In the genomic region with DNA sequence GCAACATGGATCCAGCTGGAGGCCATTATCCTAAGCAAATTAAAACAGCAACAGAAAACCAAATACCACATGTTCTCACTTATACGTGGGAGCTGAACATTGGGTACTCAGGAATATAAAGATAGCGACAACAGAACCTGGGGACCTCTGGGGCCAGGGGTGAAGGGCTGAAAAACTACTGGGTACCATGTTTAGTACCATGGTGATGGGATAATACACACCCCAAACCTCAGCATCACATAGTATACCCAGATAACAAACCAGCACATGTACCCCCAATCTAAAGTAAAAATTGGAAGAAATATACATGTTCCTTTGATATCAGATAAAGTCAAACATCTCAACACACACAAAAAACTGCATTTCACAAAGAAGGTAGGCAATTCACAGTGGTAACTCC, we compare ENCODE assay signal across 23 cellular contexts.
"Had no signal": no experiment of that assay in that cellular context is flagged by ENCODE, and none has a peak within 500 bp of the region (broad histone marks: within the 10 kb centered on the region; RNA-seq: fewer than 3 reads in every experiment).

No MANE protein-coding gene starts in this region.

- H3K4me1 Mint-ChIP-seq: naive B cell; nephron; stimulated activated naive B cell treated with anti-CD40 and anti-IgM and Interleukin-4, amounts not matched to agents 10 μg/mL and 1 μg/mL and 100 μg/mL, for 72 hours; stimulated activated naive CD8-positive, alpha-beta T cell treated with anti-CD3 and anti-CD28 coated beads, Interleukin-15, amount 100 ng/mL, for 72 hours had no signal

- H3K4me1 ChIP-seq: esophagus squamous epithelium, gastroesophageal sphincter, spleen, testis, tibial nerve, upper lobe of right lung, vagina had no signal

- ATAC-seq: effector memory CD8-positive, alpha-beta T cell; gastroesophageal sphincter; left colon; left ventricle myocardium superior; sciatic nerve; stimulated activated naive B cell treated with anti-CD40 and anti-IgM and Interleukin-4, amounts not matched to agents 10 μg/mL and 1 μg/mL and 100 μg/mL, for 72 hours; stimulated activated naive CD8-positive, alpha-beta T cell treated with anti-CD3 and anti-CD28 coated beads, Interleukin-15, amount 100 ng/mL, for 72 hours; upper lobe of right lung had no signal

- H3K27ac ChIP-seq: esophagus squamous epithelium, gastroesophageal sphincter, spleen, testis, tibial nerve, upper lobe of right lung, vagina had no signal

- H3K27me3 Mint-ChIP-seq: dendritic cell treated with granulocyte-macrophage colony-stimulating factor and Interleukin-4, amounts not matched to agents 40 ng/mL and 50 ng/mL, for 4 days; effector memory CD8-positive, alpha-beta T cell; naive B cell; stimulated activated naive B cell treated with anti-CD40 and anti-IgM and Interleukin-4, amounts not matched to agents 10 μg/mL and 1 μg/mL and 100 μg/mL, for 72 hours; stimulated activated naive CD8-positive, alpha-beta T cell treated with anti-CD3 and anti-CD28 coated beads, Interleukin-15, amount 100 ng/mL, for 72 hours had no signal

- H3K9me3 ChIP-seq: esophagus squamous epithelium, gastroesophageal sphincter, testis, tibial nerve, upper lobe of right lung, vagina had no signal

- H3K36me3 ChIP-seq: esophagus squamous epithelium, gastroesophageal sphincter, spleen, tibial nerve, upper lobe of right lung, vagina had no signal

- H3K27ac Mint-ChIP-seq: dendritic cell treated with granulocyte-macrophage colony-stimulating factor and Interleukin-4, amounts not matched to agents 40 ng/mL and 50 ng/mL, for 4 days; effector memory CD8-positive, alpha-beta T cell; naive B cell; nephron; stimulated activated naive B cell treated with anti-CD40 and anti-IgM and Interleukin-4, amounts not matched to agents 10 μg/mL and 1 μg/mL and 100 μg/mL, for 72 hours; stimulated activated naive CD8-positive, alpha-beta T cell treated with anti-CD3 and anti-CD28 coated beads, Interleukin-15, amount 100 ng/mL, for 72 hours had no signal

- H3K27me3 ChIP-seq: esophagus squamous epithelium, gastroesophageal sphincter, spleen, testis, tibial nerve, upper lobe of right lung, vagina had no signal

- H3K4me3 Mint-ChIP-seq: dendritic cell treated with granulocyte-macrophage colony-stimulating factor and Interleukin-4, amounts not matched to agents 40 ng/mL and 50 ng/mL, for 4 days; effector memory CD8-positive, alpha-beta T cell; naive B cell; nephron; stimulated activated naive B cell treated with anti-CD40 and anti-IgM and Interleukin-4, amounts not matched to agents 10 μg/mL and 1 μg/mL and 100 μg/mL, for 72 hours; stimulated activated naive CD8-positive, alpha-beta T cell treated with anti-CD3 and anti-CD28 coated beads, Interleukin-15, amount 100 ng/mL, for 72 hours had no signal

- DNase-seq: effector memory CD8-positive, alpha-beta T cell; esophagus squamous epithelium; foreskin fibroblast; glutamatergic neuron; kidney; left colon; left ventricle myocardium superior; mesenchymal stem cell; naive B cell; spleen; stimulated activated CD4-positive, alpha-beta T cell treated with anti-CD3 and anti-CD28 coated beads, Interleukin-2, amount 100 ng/mL, for 24 hours; stimulated activated CD4-positive, alpha-beta T cell treated with anti-CD3 and anti-CD28 coated beads, Interleukin-4, amount 100 ng/mL, for 4 hours; stimulated activated naive B cell treated with anti-CD40 and anti-IgM and Interleukin-4, amounts not matched to agents 10 μg/mL and 1 μg/mL and 100 μg/mL, for 72 hours; stimulated activated naive CD8-positive, alpha-beta T cell treated with anti-CD3 and anti-CD28 coated beads, Interleukin-15, amount 100 ng/mL, for 72 hours; testis; upper lobe of right lung had no signal

- H3K36me3 Mint-ChIP-seq: naive B cell; stimulated activated naive B cell treated with anti-CD40 and anti-IgM and Interleukin-4, amounts not matched to agents 10 μg/mL and 1 μg/mL and 100 μg/mL, for 72 hours had no signal

- H3K4me3 ChIP-seq: esophagus squamous epithelium, gastroesophageal sphincter, lung, spleen, testis, tibial nerve, upper lobe of right lung, vagina had no signal
